8 cellular contexts compared by ENCODE assay signal in genomic region chr9:82488702-82489578, GRCh38.
DNase-seq lines count a peak whose midpoint lies in the region; ATAC-seq and TF ChIP-seq lines count a peak whose summit lies in the region.

No MANE protein-coding gene starts in this region.

- H3K4me1 ChIP-seq in thoracic aorta (ENCODE audit: control insufficient read depth in 1 of 2, low read depth in 2 of 2) = peaks cover 27 to 34% of the 10 kb centered on the region in 2 donors

- H3K4me3 ChIP-seq in kidney epithelial cell (ENCODE audit: low read depth, low read length) (no peak overlapping the region), thoracic aorta (peak overlapping the region; percentile 36)

- peak overlapping the region; percentile 7 to 74 (median 58) for H3K27ac Mint-ChIP-seq in brain
- no peak overlapping the region for H3K27ac Mint-ChIP-seq in activated CD4-positive, alpha-beta T cell treated with anti-CD3 and anti-CD28 coated beads, Interleukin-2, amount 10 ng/mL, durations not matched to agents 7 days and 5 days

- TF ChIP-seq CTCF in brain (conservative IDR thresholded peaks at IDR 0.05) = no peak
- no peak for TF ChIP-seq CTCF in kidney epithelial cell (IDR thresholded peaks at IDR 0.05; ENCODE audit: insufficient read depth, low read length, poor library complexity, severe bottlenecking)
- TF ChIP-seq CTCF in thoracic aorta (IDR thresholded peaks at IDR 0.05) = no peak

- H3K9me3 Mint-ChIP-seq in brain = peaks cover 0 to 4% (median 0%) of the 10 kb centered on the region in 5 experiments
- H3K9me3 Mint-ChIP-seq in activated CD4-positive, alpha-beta T cell treated with anti-CD3 and anti-CD28 coated beads, Interleukin-2, amount 10 ng/mL, durations not matched to agents 7 days and 5 days = no peaks in the 10 kb centered on the region

- peak overlapping the region in 4 of 5 experiments; percentile 7 to 58 (median 17) for H3K4me3 Mint-ChIP-seq in brain
- H3K4me3 Mint-ChIP-seq in activated CD4-positive, alpha-beta T cell treated with anti-CD3 and anti-CD28 coated beads, Interleukin-2, amount 10 ng/mL, durations not matched to agents 7 days and 5 days = no peak overlapping the region

- H3K27ac ChIP-seq in thoracic aorta = peak overlapping the region; percentile 25 to 57

- H3K27me3 ChIP-seq in kidney epithelial cell (ENCODE audit: control insufficient read depth, insufficient read depth, low read length) (no peaks in the 10 kb centered on the region), thoracic aorta (replicated peaks; ENCODE audit: insufficient read depth) (no peaks in the 10 kb centered on the region)

- no peaks in the 10 kb centered on the region for H3K9me3 ChIP-seq in thoracic aorta

- H3K36me3 ChIP-seq in kidney epithelial cell (ENCODE audit: control insufficient read depth, insufficient read depth, low read length) = no peaks in the 10 kb centered on the region
- H3K36me3 ChIP-seq in thoracic aorta = no peaks in the 10 kb centered on the region

- POLR2A ChIA-PET in activated CD4-positive, alpha-beta T cell treated with anti-CD3 and anti-CD28 coated beads, Interleukin-2, amount 10 ng/mL, durations not matched to agents 7 days and 5 days (lab: Charles Lee) = no interaction called here

- peaks cover 12% of the 10 kb centered on the region for H3K27me3 Mint-ChIP-seq in brain
- H3K27me3 Mint-ChIP-seq in activated CD4-positive, alpha-beta T cell treated with anti-CD3 and anti-CD28 coated beads, Interleukin-2, amount 10 ng/mL, durations not matched to agents 7 days and 5 days = no peaks in the 10 kb centered on the region

- no peaks in the 10 kb centered on the region for H3K36me3 Mint-ChIP-seq in brain
- no peaks in the 10 kb centered on the region for H3K36me3 Mint-ChIP-seq in activated CD4-positive, alpha-beta T cell treated with anti-CD3 and anti-CD28 coated beads, Interleukin-2, amount 10 ng/mL, durations not matched to agents 7 days and 5 days (ENCODE audit: low read depth)

- DNase-seq in LHCN-M2 (ENCODE audit: low read depth) (peak; percentile 19), kidney epithelial cell (ENCODE audit: low read depth) (peak; percentile 82), thoracic aorta (ENCODE audit: low spot score) (no peak), NOMO-1 treated with DMSO at 0.1 percent for 48 hours (lab: John Stamatoyannopoulos, UW; ENCODE audit: unreplicated experiment) (no peak)
- no peak for DNase-seq in activated CD4-positive, alpha-beta T cell treated with anti-CD3 and anti-CD28 coated beads, Interleukin-2, amount 10 ng/mL, durations not matched to agents 7 days and 5 days
- no peak for DNase-seq in activated CD4-positive, CD25-positive, alpha-beta regulatory T cell (lab: John Stamatoyannopoulos, UW)

- peaks cover 30% of the 10 kb centered on the region for H3K4me1 Mint-ChIP-seq in brain
- no peaks in the 10 kb centered on the region for H3K4me1 Mint-ChIP-seq in activated CD4-positive, alpha-beta T cell treated with anti-CD3 and anti-CD28 coated beads, Interleukin-2, amount 10 ng/mL, durations not matched to agents 7 days and 5 days

- CTCF ChIA-PET in activated CD4-positive, alpha-beta T cell treated with anti-CD3 and anti-CD28 coated beads, Interleukin-2, amount 10 ng/mL, durations not matched to agents 7 days and 5 days (lab: Charles Lee) = no interaction called here

- ATAC-seq in thoracic aorta (ENCODE audit: insufficient number of reproducible peaks, low FRiP score, low read depth) = peak; percentile 23
- no peak for ATAC-seq in GM19035 (IDR thresholded peaks at IDR 0.05; ENCODE audit: unreplicated experiment)

Comparison
In these comparisons a context has a peak if more than half of its experiments do, and no peak if none do; other contexts are left out.
1. DNase-seq: peak in LHCN-M2 (single experiment) and kidney epithelial cell (single experiment); none in thoracic aorta (single experiment), activated CD4-positive, alpha-beta T cell treated with anti-CD3 and anti-CD28 coated beads, Interleukin-2, amount 10 ng/mL, durations not matched to agents 7 days and 5 days (single experiment), NOMO-1 treated with DMSO at 0.1 percent for 48 hours (single experiment) and activated CD4-positive, CD25-positive, alpha-beta regulatory T cell (0 of 4).